Comparison of ENCODE assay signal across 24 cellular contexts in genomic region chr12:14281539-14281938, GRCh38.
"Had no signal": no experiment of that assay in that cellular context is flagged by ENCODE, and none has a peak within 500 bp of the region (broad histone marks: within the 10 kb centered on the region; RNA-seq: fewer than 3 reads in every experiment).

No MANE protein-coding gene starts in this region.

- H3K4me3 Mint-ChIP-seq: naive thymus-derived CD4-positive, alpha-beta T cell; nephron progenitor cell had no signal

- H3K27ac ChIP-seq: colonic mucosa, hepatocyte, neutrophil, psoas muscle, right lobe of liver, stomach, thoracic aorta, transverse colon had no signal

- H2AFZ ChIP-seq: hepatocyte had no signal

- H3K27ac Mint-ChIP-seq: naive thymus-derived CD4-positive, alpha-beta T cell had no signal

- H3K4me2 ChIP-seq: hepatocyte had no signal

- H3K27me3 Mint-ChIP-seq: naive thymus-derived CD4-positive, alpha-beta T cell had no signal

- H3K27me3 ChIP-seq: colonic mucosa, hepatocyte, neutrophil, right lobe of liver, stomach, transverse colon had no signal

- H3K4me1 ChIP-seq: colonic mucosa, psoas muscle, right lobe of liver, stomach, transverse colon had no signal

- H3K79me2 ChIP-seq: hepatocyte had no signal

- H3K4me3 ChIP-seq: colonic mucosa, hepatocyte, lung, psoas muscle, right lobe of liver, stomach, thoracic aorta, transverse colon had no signal

- H3K36me3 ChIP-seq: colonic mucosa, neutrophil, right lobe of liver, stomach, thoracic aorta, transverse colon had no signal

- H3K9me3 ChIP-seq: colonic mucosa, neutrophil, right lobe of liver, stomach, thoracic aorta, transverse colon had no signal

- ATAC-seq: left colon; left ventricle myocardium superior; naive thymus-derived CD4-positive, alpha-beta T cell; psoas muscle; right lobe of liver had no signal

- DNase-seq: colonic mucosa; dermis blood vessel endothelial cell; erythroblast; foreskin melanocyte; head of caudate nucleus; left colon; left ventricle myocardium superior; mesendoderm; naive thymus-derived CD4-positive, alpha-beta T cell; nephron progenitor cell; psoas muscle; retina; right lobe of liver; stimulated activated CD4-positive, alpha-beta T cell treated with anti-CD3 and anti-CD28 coated beads, Interleukin-15, amount 100 ng/mL, for 24 hours; stimulated activated CD4-positive, alpha-beta T cell treated with anti-CD3 and anti-CD28 coated beads, Interleukin-1b, Interleukin-23, amount 100 ng/mL, for 48 hours; stimulated activated CD4-positive, alpha-beta T cell treated with anti-CD3 and anti-CD28 coated beads, Interleukin-4, amount 100 ng/mL, for 24 hours; stimulated activated naive CD4-positive, alpha-beta T cell; stomach; substantia nigra; transverse colon had no signal
